Comparison of ENCODE assay signal across 27 cellular contexts in the genomic region with DNA sequence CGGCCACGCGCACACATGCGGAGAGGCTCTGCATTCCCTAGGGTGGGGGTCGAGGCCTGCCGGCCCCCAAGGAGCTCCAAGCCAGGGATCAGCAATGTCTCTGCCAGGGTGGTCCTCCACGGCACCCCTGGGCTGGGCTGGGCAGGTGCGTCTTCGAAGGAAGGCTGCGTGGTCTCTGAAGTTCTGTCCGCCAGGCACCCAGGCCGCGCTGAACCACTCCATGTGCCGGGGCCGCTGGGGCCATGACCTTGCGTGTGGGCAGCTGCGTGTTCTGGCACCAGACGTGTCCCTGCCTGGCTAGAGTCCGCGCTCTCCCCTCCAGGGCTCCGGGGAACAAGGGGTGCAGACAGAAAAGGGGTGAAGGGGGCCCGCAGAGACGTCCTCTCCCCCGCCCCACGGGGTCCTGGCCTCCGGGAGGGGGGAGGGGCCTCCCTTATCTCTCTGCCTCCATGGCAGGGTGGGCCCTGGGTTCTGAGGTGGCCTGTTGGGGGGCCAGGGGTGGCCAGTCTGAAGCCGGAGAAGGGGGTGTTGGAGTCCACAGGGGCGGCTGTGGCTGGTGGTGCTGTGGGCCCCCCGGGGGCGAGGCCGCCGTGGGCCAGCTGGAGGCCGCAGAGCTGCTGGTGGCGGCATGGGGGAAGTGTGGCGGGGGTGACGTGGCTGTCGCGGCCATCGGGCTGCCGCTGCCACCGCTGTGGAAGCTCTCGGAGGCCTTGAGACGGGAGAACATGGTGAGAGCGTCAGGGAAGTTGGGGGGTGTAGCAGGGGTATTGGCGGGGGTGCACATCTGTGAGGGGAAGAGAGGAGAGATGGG. TPM values are rescaled to one million over a fixed set of nuclear protein-coding genes. Genes with fewer than 3 reads are reported as not detected.
DNase-seq lines count a peak whose midpoint lies in the region; ATAC-seq, FAIRE-seq and TF ChIP-seq lines count a peak whose summit lies in the region.
"Had no signal": no experiment of that assay in that cellular context is flagged by ENCODE, and none has a peak within 500 bp of the region (broad histone marks: within the 10 kb centered on the region; RNA-seq: fewer than 3 reads in every experiment).

No MANE protein-coding gene starts in this region.

- H3K27ac ChIP-seq in endodermal cell (ENCODE audit: low read depth, low read length) (no peak overlapping the region), left ventricle myocardium inferior (replicated peaks) (no peak overlapping the region)
- H3K27ac ChIP-seq: Peyer's patch, SK-N-MC had no signal

- peaks cover 7% of the 10 kb centered on the region for H3K36me3 Mint-ChIP-seq in endodermal cell (ENCODE audit: low read depth)

- TF ChIP-seq CTCF in endodermal cell (conservative IDR thresholded peaks at IDR 0.05): no peak
- no peak for TF ChIP-seq CTCF in left ventricle myocardium inferior (IDR thresholded peaks at IDR 0.05; ENCODE audit: borderline replicate concordance)

- WGBS in endodermal cell (ENCODE audit: insufficient coverage in 1 of 2, insufficient read length in 1 of 2), 2 experiments: 92 to 97% methylated on average over 23 to 45 of the region's 45 CpGs

- H3K27me3 ChIP-seq in NT2/D1 (ENCODE audit: insufficient read depth, insufficient read length): no peaks in the 10 kb centered on the region
- no peaks in the 10 kb centered on the region for H3K27me3 ChIP-seq in endodermal cell (ENCODE audit: control insufficient read depth, insufficient read depth, low read length, poor library complexity, severe bottlenecking)
- H3K27me3 ChIP-seq in left ventricle myocardium inferior (ENCODE audit: low read depth): no peaks in the 10 kb centered on the region
- H3K27me3 ChIP-seq: BLaER1 treated with 17β-estradiol and CSF1 and Interleukin-3, amounts not matched to agents 10 nM and 100 nM; MG63; Peyer's patch had no signal

- peaks cover 25% of the 10 kb centered on the region for H3K4me1 ChIP-seq in NT2/D1 (ENCODE audit: insufficient read depth, insufficient read length)
- peaks cover 7% of the 10 kb centered on the region for H3K4me1 ChIP-seq in endodermal cell (ENCODE audit: control insufficient read depth, insufficient read depth, low read length)
- peaks cover 44% of the 10 kb centered on the region for H3K4me1 ChIP-seq in left ventricle myocardium inferior

- H3K27ac Mint-ChIP-seq in endodermal cell: no peak overlapping the region
- H3K27ac Mint-ChIP-seq: CD4-positive, alpha-beta T cell had no signal

- no peaks in the 10 kb centered on the region for H3K27me3 Mint-ChIP-seq in endodermal cell (ENCODE audit: insufficient read depth)
- H3K27me3 Mint-ChIP-seq: CD4-positive, alpha-beta T cell had no signal

- no peaks in the 10 kb centered on the region for H3K9me3 ChIP-seq in NT2/D1 (ENCODE audit: insufficient read depth, low read length)
- no peaks in the 10 kb centered on the region for H3K9me3 ChIP-seq in endodermal cell (ENCODE audit: control insufficient read depth, low read length)
- H3K9me3 ChIP-seq in left ventricle myocardium inferior (replicated peaks): no peaks in the 10 kb centered on the region
- H3K9me3 ChIP-seq: BLaER1 treated with 17β-estradiol and CSF1 and Interleukin-3, amounts not matched to agents 10 nM and 100 nM; MG63; Peyer's patch had no signal

- peaks cover 43% of the 10 kb centered on the region for H3K36me3 ChIP-seq in NT2/D1 (ENCODE audit: insufficient read depth, insufficient read length, low read length)
- peaks cover 8% of the 10 kb centered on the region for H3K36me3 ChIP-seq in endodermal cell (ENCODE audit: control insufficient read depth, insufficient read depth, low read length)
- H3K36me3 ChIP-seq in left ventricle myocardium inferior: peaks cover 16% of the 10 kb centered on the region

- no peak for DNase-seq in GM12891 (ENCODE audit: insufficient read length, low spot score)
- DNase-seq in NT2/D1 (ENCODE audit: low read depth, low spot score): no peak
- peak; percentile 48 for DNase-seq in endodermal cell
- peak; percentile 59 for DNase-seq in sciatic nerve (ENCODE audit: low spot score)
- DNase-seq in left ventricle myocardium inferior: no peak
- no peak for DNase-seq in midbrain (lab: John Stamatoyannopoulos, UW)
- no peak for DNase-seq in activated CD4-positive, alpha-beta T cell treated with anti-CD3 and anti-CD28 coated beads for 4 hours
- DNase-seq: CD4-positive, alpha-beta T cell; KBM-7; MG63; NCI-H1105 treated with DMSO at 0.1 percent for 48 hours; NCI-H146; NCI-H2029; NCI-H69; OCI-M1; Peyer's patch; SIG-M5 had no signal

- H3K4me3 Mint-ChIP-seq in endodermal cell: no peak overlapping the region
- H3K4me3 Mint-ChIP-seq: CD4-positive, alpha-beta T cell had no signal

- H3K9ac ChIP-seq in NT2/D1 (ENCODE audit: insufficient read length, low read depth) (peak overlapping the region; percentile 21), endodermal cell (ENCODE audit: extremely low read depth, low read length, poor library complexity, severe bottlenecking) (no peak overlapping the region)

- H3K4me1 Mint-ChIP-seq in endodermal cell: peaks cover 10% of the 10 kb centered on the region

- ATAC-seq in sciatic nerve: no peak

- no peak for FAIRE-seq in GM12891 (lab: Jason Lieb, UNC)
- FAIRE-seq: A204.1, D721Med, GM19239, H54 had no signal

- H3K9me3 Mint-ChIP-seq in endodermal cell: no peaks in the 10 kb centered on the region
- H3K9me3 Mint-ChIP-seq: CD4-positive, alpha-beta T cell had no signal

- TF ChIP-seq POLR2A in GM12891 (IDR thresholded peaks at IDR 0.05; ENCODE audit: low read depth, low read length): no peak

- intact Hi-C loops in sciatic nerve (cut with DNase I): no loop called here
- intact Hi-C loops in left ventricle myocardium inferior (cut with micrococcal nuclease): loop anchor here (10.0 kb wide), 1 partner anchor 85 kb away; no protein-coding TSS in a partner anchor

- H3K4me3 ChIP-seq in NT2/D1 (ENCODE audit: insufficient read length, low read depth) (no peak overlapping the region), endodermal cell (ENCODE audit: low read length) (no peak overlapping the region), left ventricle myocardium inferior (no peak overlapping the region)
- H3K4me3 ChIP-seq: BLaER1 treated with 17β-estradiol and CSF1 and Interleukin-3, amounts not matched to agents 10 nM and 100 nM; MG63; Peyer's patch; SK-N-MC had no signal

TF ChIP-seq in GM12891, 5 proteins besides CTCF, POLR2A, EP300 and RAD21:
- TF ChIP-seq SPI1 (IDR thresholded peaks at IDR 0.05; ENCODE audit: low read depth, low read length) (no peak), POLR2AphosphoS5 (IDR thresholded peaks at IDR 0.05; ENCODE audit: low read depth, low read length) (0 out of 2 replicates have a peak, but pooled peaks have one; percentile 28)

RNA-seq across cellular contexts. Expression of gene UBALD1, which starts 5.3 kb away (rescaled TPM):
- 20.7 TPM for polyA plus RNA-seq in GM12891 (2012; ENCODE audit: low read depth, missing spikeins)
- total RNA-seq in endodermal cell (10 to 100 TPM; 46.8 to 49.6 TPM), sciatic nerve (30.8 TPM), left ventricle myocardium inferior (24.7 TPM)
- 28.8 TPM for polyA plus RNA-seq in endodermal cell (2013, experiment 1 of 2)
- polyA plus RNA-seq in endodermal cell (2013, experiment 2 of 2): 24.7 TPM

RNA-seq across cellular contexts. Expression of gene MGRN1, which starts 15.2 kb away (rescaled TPM):
- polyA plus RNA-seq in GM12891 (2012; ENCODE audit: low read depth, missing spikeins): 29.2 TPM
- total RNA-seq in endodermal cell (10 to 100 TPM; 66.9 to 71.4 TPM), sciatic nerve (75.3 TPM), left ventricle myocardium inferior (30.5 TPM)
- polyA plus RNA-seq in endodermal cell (2013, experiment 1 of 2): 52.3 TPM
- 45.0 TPM for polyA plus RNA-seq in endodermal cell (2013, experiment 2 of 2)

RNA-seq across cellular contexts. Expression of gene C16orf96, which starts 53.3 kb away (rescaled TPM):
- 0.06 TPM for polyA plus RNA-seq in GM12891 (2012; ENCODE audit: low read depth, missing spikeins)
- total RNA-seq in endodermal cell: 1 to 10 TPM; 1.5 to 1.6 TPM
- 0.57 TPM for polyA plus RNA-seq in endodermal cell (2013, experiment 1 of 2)
- 0.70 TPM for polyA plus RNA-seq in endodermal cell (2013, experiment 2 of 2)
- 0.22 TPM for total RNA-seq in sciatic nerve
- total RNA-seq in left ventricle myocardium inferior: 0.08 TPM
- total RNA-seq: Daoy, HT1080, NCI-H460, Peyer's patch had no signal
- polyA plus RNA-seq: AG04450 had no signal

Comparison
In these comparisons a context has a peak if more than half of its experiments do, and no peak if none do; other contexts are left out.
1. DNase-seq: peak in endodermal cell (single experiment) and sciatic nerve (single experiment); none in GM12891 (single experiment), NT2/D1 (single experiment), left ventricle myocardium inferior (single experiment), midbrain (single experiment) and activated CD4-positive, alpha-beta T cell treated with anti-CD3 and anti-CD28 coated beads for 4 hours (0 of 2).